Comparison of ENCODE assay signal across 9 cellular contexts in the genomic region with DNA sequence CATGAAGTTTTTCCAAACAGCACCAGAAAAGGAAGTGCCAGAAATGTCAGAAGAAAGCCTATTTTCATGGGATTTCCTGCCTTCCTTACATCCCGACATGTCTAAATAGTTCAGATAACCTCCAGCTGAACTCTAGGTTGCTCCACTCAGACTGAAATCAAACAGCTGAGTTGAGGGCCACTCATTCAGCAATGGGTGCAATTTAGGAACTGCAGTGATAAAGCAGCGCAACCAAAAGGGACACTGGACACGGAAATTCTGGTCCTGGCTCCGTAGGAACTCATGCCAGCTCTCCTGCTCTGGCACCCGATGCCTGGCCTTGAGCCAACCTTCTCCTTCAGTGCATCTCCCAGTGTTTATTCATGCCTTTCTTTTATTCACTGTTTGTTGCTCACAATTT.
DNase-seq lines count a peak whose midpoint lies in the region; ATAC-seq and TF ChIP-seq lines count a peak whose summit lies in the region.
"Had no signal": no experiment of that assay in that cellular context is flagged by ENCODE, and none has a peak within 500 bp of the region (broad histone marks: within the 10 kb centered on the region; RNA-seq: fewer than 3 reads in every experiment).

No MANE protein-coding gene starts in this region.

- no peak overlapping the region for H3K27ac ChIP-seq in Karpas-422 (ENCODE audit: low read length)
- H3K27ac ChIP-seq: dorsolateral prefrontal cortex had no signal

- peak overlapping the region; percentile 91 for H3K4me3 Mint-ChIP-seq in osteocyte (ENCODE audit: unreplicated experiment)

- no peaks in the 10 kb centered on the region for H3K27me3 ChIP-seq in Karpas-422 (ENCODE audit: low read length)

- no peaks in the 10 kb centered on the region for H3K9me3 Mint-ChIP-seq in osteocyte (ENCODE audit: unreplicated experiment)

- no peaks in the 10 kb centered on the region for H3K4me1 ChIP-seq in Karpas-422 (ENCODE audit: low read length)

- H3K4me1 Mint-ChIP-seq in osteocyte (ENCODE audit: unreplicated experiment) = peaks cover 46% of the 10 kb centered on the region

- H4K20me1 ChIP-seq in Karpas-422 (ENCODE audit: insufficient read depth, low read depth, low read length) = 0 out of 2 replicates have a peak, but pooled peaks cover 4% of the 10 kb centered on the region

- no peaks in the 10 kb centered on the region for H3K36me3 ChIP-seq in Karpas-422 (ENCODE audit: insufficient read depth, low read length)

- no peaks in the 10 kb centered on the region for H3K79me2 ChIP-seq in Karpas-422 (ENCODE audit: low read length)

- peak overlapping the region; percentile 94 for H3K27ac Mint-ChIP-seq in osteocyte (ENCODE audit: unreplicated experiment)

- no peak for ATAC-seq in HG02973 (IDR thresholded peaks at IDR 0.05; ENCODE audit: unreplicated experiment)

- TF ChIP-seq CTCF in osteocyte (IDR thresholded peaks at IDR 0.05) = no peak

- H3K4me3 ChIP-seq in Karpas-422 (ENCODE audit: low read length) = no peak overlapping the region

- DNase-seq in Daoy (ENCODE audit: low read depth) (peak; percentile 69), NCI-H2029 treated with DMSO at 0.1 percent for 48 hours (lab: John Stamatoyannopoulos, UW) (peak; percentile 62), dermis microvascular lymphatic vessel endothelial cell (ENCODE audit: low read depth in 2 of 2) (peak; percentile 75 to 78), osteocyte (ENCODE audit: extremely low spot score, unreplicated experiment) (no peak), MV-4-11 (lab: John Stamatoyannopoulos, UW) (no peak), medulla oblongata (ENCODE audit: extremely low spot score) (no peak), Karpas-422 (no peak)

- no peak overlapping the region for H3K9ac ChIP-seq in Karpas-422 (ENCODE audit: low read length)

- H3K27me3 Mint-ChIP-seq in osteocyte (ENCODE audit: unreplicated experiment) = no peaks in the 10 kb centered on the region

- no peak overlapping the region for H2AFZ ChIP-seq in Karpas-422 (ENCODE audit: low read length)

- H3K36me3 Mint-ChIP-seq in osteocyte (ENCODE audit: unreplicated experiment) = no peaks in the 10 kb centered on the region

- no peaks in the 10 kb centered on the region for H3K9me2 ChIP-seq in Karpas-422 (replicated peaks; ENCODE audit: insufficient read depth, low read length)

- no peaks in the 10 kb centered on the region for H3K9me3 ChIP-seq in Karpas-422 (ENCODE audit: low read length)

- no peak overlapping the region for H3K4me2 ChIP-seq in Karpas-422 (ENCODE audit: low read depth, low read length, poor library complexity, severe bottlenecking)

Comparison
In these comparisons a context has a peak if more than half of its experiments do, and no peak if none do; other contexts are left out.
1. DNase-seq: peak in Daoy (single experiment), NCI-H2029 treated with DMSO at 0.1 percent for 48 hours (single experiment) and dermis microvascular lymphatic vessel endothelial cell (2 of 2); none in osteocyte (single experiment), MV-4-11 (single experiment), medulla oblongata (single experiment) and Karpas-422 (single experiment).